ENCODE assay signal across 10 cellular contexts in the genomic region with DNA sequence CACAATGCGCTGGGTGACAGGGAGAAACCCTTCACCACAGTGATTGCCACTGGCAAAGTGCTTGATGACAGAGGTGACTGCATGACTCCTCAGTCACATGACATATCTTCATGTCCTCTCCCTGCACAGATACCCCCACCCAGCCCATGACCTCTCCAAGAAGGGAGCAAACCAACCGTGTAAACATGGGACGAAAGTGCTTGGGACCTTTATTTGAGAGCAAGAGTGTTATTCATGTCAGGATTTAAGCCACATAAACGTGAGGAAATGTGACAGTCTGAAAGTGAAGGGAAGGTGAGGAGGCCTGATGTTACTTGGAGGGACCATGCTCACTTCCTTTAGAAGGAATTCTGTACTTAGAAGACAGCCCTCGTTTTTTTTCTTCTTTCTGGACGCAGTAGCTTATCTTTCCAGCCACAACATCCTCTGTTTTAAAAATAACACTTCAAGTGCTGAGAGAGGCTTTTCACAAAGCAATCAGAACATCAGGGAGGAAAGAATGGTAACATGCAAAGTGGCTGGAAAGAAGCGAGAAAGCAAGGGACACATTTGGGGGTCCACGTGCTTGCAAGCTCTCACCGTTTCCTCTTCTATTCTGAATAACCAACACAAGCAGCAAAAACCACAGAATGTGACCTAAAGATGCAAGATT. TPM values are rescaled to one million over a fixed set of nuclear protein-coding genes. Genes with fewer than 3 reads are reported as not detected.
DNase-seq lines count a peak whose midpoint lies in the region; ATAC-seq and TF ChIP-seq lines count a peak whose summit lies in the region.
"Had no signal": no experiment of that assay in that cellular context is flagged by ENCODE, and none has a peak within 500 bp of the region (broad histone marks: within the 10 kb centered on the region; RNA-seq: fewer than 3 reads in every experiment).

No MANE protein-coding gene starts in this region.

- H3K4me1 ChIP-seq in ascending aorta (peaks cover 11 to 18% of the 10 kb centered on the region in 2 donors), stomach (peaks cover 0 to 37% (median 19%) of the 10 kb centered on the region in 4 donors)

- H3K27me3 ChIP-seq in ascending aorta = no peaks in the 10 kb centered on the region
- H3K27me3 ChIP-seq in stomach = no peaks in the 10 kb centered on the region

- H3K9me3 ChIP-seq in ascending aorta (no peaks in the 10 kb centered on the region), stomach (no peaks in the 10 kb centered on the region)

- ATAC-seq in GM18858 (IDR thresholded peaks at IDR 0.05; ENCODE audit: unreplicated experiment) = no peak
- no peak for ATAC-seq in HG03097 (IDR thresholded peaks at IDR 0.05; ENCODE audit: low FRiP score, unreplicated experiment)

- H3K36me3 ChIP-seq in ascending aorta = peaks cover 24 to 46% of the 10 kb centered on the region in 2 donors
- peaks cover 42 to 100% (median 97%) of the 10 kb centered on the region in 4 donors for H3K36me3 ChIP-seq in stomach

- 58 to 67% (median 63%) methylated on average over 9 of the region's 9 CpGs for WGBS in stomach, 5 donors

- no peak for TF ChIP-seq EP300 in stomach (IDR thresholded peaks at IDR 0.05)

- no peak overlapping the region for H3K4me3 ChIP-seq in ascending aorta
- H3K4me3 ChIP-seq in stomach = no peak overlapping the region

- intact Hi-C loops in ascending aorta (cut with DNase I) (no loop called here), stomach (cut with DNase I; ENCODE audit: low total_unique reads) (no loop called here)

- TF ChIP-seq CTCF in ascending aorta (IDR thresholded peaks at IDR 0.05) (no peak), stomach (IDR thresholded peaks at IDR 0.05) (no peak)

- H3K27ac ChIP-seq in ascending aorta = peak overlapping the region; percentile 63 to 65
- peak overlapping the region in 4 of 5 donors; percentile 50 to 79 (median 72) for H3K27ac ChIP-seq in stomach

- in situ Hi-C loops in KBM-7 (cut with MboI; ENCODE audit: low pct_unique_long_range_greater_than_20kb, low sequenced_read_pairs) = no loop called here

- no peak for TF ChIP-seq POLR2A in stomach (IDR thresholded peaks at IDR 0.05)

- DNase-seq in KBM-7 = peak; percentile 85
- DNase-seq in ascending aorta (ENCODE audit: low spot score in 2 of 2) = no peak
- peak; percentile 22 for DNase-seq in kidney tubule cell (ENCODE audit: low spot score)
- no peak for DNase-seq in stomach
- DNase-seq in DMS 273 treated with DMSO at 0.1 percent for 48 hours (lab: John Stamatoyannopoulos, UW) = no peak
- no peak for DNase-seq in T1000 (lab: John Stamatoyannopoulos, UW)
- DNase-seq: activated CD4-positive, alpha-beta T cell treated with anti-CD3 and anti-CD28 coated beads, Interleukin-2, amount 50 U/mL, for 4 hours; NCI-H2081 had no signal

RNA-seq across cellular contexts. Expression of a gene that starts 35.6 kb away (rescaled TPM):
- 52.4 TPM for total RNA-seq in ascending aorta
- 10 to 100 TPM; 17.7 to 67.7 (median 26.1) TPM for total RNA-seq in stomach
- 10 to 100 TPM; 15.6 to 20.2 (median 16.2) TPM for polyA plus RNA-seq in stomach

RNA-seq across cellular contexts. Expression of a gene that starts 59.8 kb away (rescaled TPM):
- total RNA-seq in ascending aorta (not detected), stomach (not detected)
- polyA plus RNA-seq in stomach = not detected

Comparison
In these comparisons a context has a peak if more than half of its experiments do, and no peak if none do; other contexts are left out.
1. DNase-seq: peak in KBM-7 (single experiment) and kidney tubule cell (single experiment); none in ascending aorta (0 of 2), stomach (single experiment), DMS 273 treated with DMSO at 0.1 percent for 48 hours (single experiment) and T1000 (single experiment).